Comparison of ENCODE assay signal across 8 cellular contexts in genomic region chr5:178232920-178233429, GRCh38. TPM values are rescaled to one million over a fixed set of nuclear protein-coding genes. Genes with fewer than 3 reads are reported as not detected.
DNase-seq lines count a peak whose midpoint lies in the region; ATAC-seq and TF ChIP-seq lines count a peak whose summit lies in the region.

No MANE protein-coding gene starts in this region.

- WGBS in mesendoderm (ENCODE audit: extremely low coverage, insufficient coverage, low lambda C conversion rate) = no CpG with 5 or more reads among the region's 11 CpGs

- peak overlapping the region; percentile 32 for H2AK5ac ChIP-seq in mesendoderm (ENCODE audit: low read length)

- H4K5ac ChIP-seq in mesendoderm (ENCODE audit: low read length) = peak overlapping the region; percentile 85

- DNase-seq in astrocyte of the cerebellum (ENCODE audit: low read depth) (no peak), mesendoderm (no peak), foreskin keratinocyte (no peak), NCI-H524 (lab: John Stamatoyannopoulos, UW) (no peak), NCI-H1417 treated with DMSO at 0.1 percent for 48 hours (lab: John Stamatoyannopoulos, UW) (no peak)

- H3K9ac ChIP-seq in mesendoderm (ENCODE audit: low read length) = peak overlapping the region; percentile 70

- peak overlapping the region; percentile 35 for H3K4me2 ChIP-seq in mesendoderm (ENCODE audit: low read length)

- H3K4me1 ChIP-seq in mesendoderm (ENCODE audit: control insufficient read depth, low read depth, low read length) (peaks cover 2% of the 10 kb centered on the region), foreskin keratinocyte (peaks cover 4% of the 10 kb centered on the region)

- peaks cover 17% of the 10 kb centered on the region for H3K79me1 ChIP-seq in mesendoderm (ENCODE audit: low read length)

- peak overlapping the region; percentile 10 for H3K18ac ChIP-seq in mesendoderm (ENCODE audit: low read length)

- peaks cover 13% of the 10 kb centered on the region for H3K79me2 ChIP-seq in mesendoderm (ENCODE audit: control insufficient read depth, insufficient read depth, low read length)

- H3K27ac ChIP-seq in 22Rv1 = peak overlapping the region; percentile 88
- H3K27ac ChIP-seq in mesendoderm (ENCODE audit: low read depth, low read length) = no peak overlapping the region
- no peak overlapping the region for H3K27ac ChIP-seq in foreskin keratinocyte

- peak overlapping the region; percentile 86 for H3K4me3 ChIP-seq in astrocyte of the cerebellum (ENCODE audit: low read depth, low read length)
- no peak overlapping the region for H3K4me3 ChIP-seq in mesendoderm (ENCODE audit: low read length)

- H2BK15ac ChIP-seq in mesendoderm (replicated peaks; ENCODE audit: low read depth) = no peak overlapping the region

- peak overlapping the region; percentile 2 for H2BK5ac ChIP-seq in mesendoderm (ENCODE audit: low read length)

- H4K8ac ChIP-seq in mesendoderm (ENCODE audit: low read depth, low read length) = no peak overlapping the region

- no peak overlapping the region for H2BK120ac ChIP-seq in mesendoderm (ENCODE audit: low read depth, low read length)

- peak; percentile 20 for ATAC-seq in HG02938 (IDR thresholded peaks at IDR 0.05; ENCODE audit: unreplicated experiment)
- no peak for ATAC-seq in foreskin keratinocyte
- no peak for ATAC-seq in HG03432 (IDR thresholded peaks at IDR 0.05; ENCODE audit: unreplicated experiment)

- TF ChIP-seq CTCF in 22Rv1 (IDR thresholded peaks at IDR 0.05) (no peak), astrocyte of the cerebellum (IDR thresholded peaks at IDR 0.05; ENCODE audit: low read depth, low read length, missing control alignments) (no peak), foreskin keratinocyte (conservative IDR thresholded peaks at IDR 0.05) (no peak)

- H3K4ac ChIP-seq in mesendoderm (ENCODE audit: low read depth, low read length) = no peak overlapping the region

- in situ Hi-C loops in astrocyte of the cerebellum (cut with HindIII; ENCODE audit: low sequenced_read_pairs) = no loop called here

- peak overlapping the region; percentile 82 for H3K56ac ChIP-seq in mesendoderm (ENCODE audit: low read length)

- H3K27me3 ChIP-seq in mesendoderm (ENCODE audit: insufficient read depth, low read length, poor library complexity) (no peaks in the 10 kb centered on the region), foreskin keratinocyte (no peaks in the 10 kb centered on the region)

- H3K36me3 ChIP-seq in mesendoderm (ENCODE audit: control insufficient read depth, insufficient read depth, low read length) = peaks cover 10% of the 10 kb centered on the region

- no peak overlapping the region for H3K23ac ChIP-seq in mesendoderm (ENCODE audit: low read length)

RNA-seq across cellular contexts. Expression of gene PHYKPL, which starts 0.4 kb away (rescaled TPM):
- 8.1 TPM for polyA plus RNA-seq in mesendoderm (2013, experiment 1 of 2)
- 6.6 TPM for polyA plus RNA-seq in mesendoderm (2013, experiment 2 of 2)
- 11.4 and 14.9 TPM in 2 replicates for total RNA-seq in foreskin keratinocyte
- 8.9 and 10.9 TPM in 2 replicates for polyA plus RNA-seq in foreskin keratinocyte

RNA-seq across cellular contexts. Expression of gene HNRNPAB, which starts 28.6 kb away (rescaled TPM):
- 447 TPM for polyA plus RNA-seq in mesendoderm (2013, experiment 1 of 2)
- 445 TPM for polyA plus RNA-seq in mesendoderm (2013, experiment 2 of 2)
- total RNA-seq in foreskin keratinocyte = 140 and 167 TPM in 2 replicates
- 208 and 251 TPM in 2 replicates for polyA plus RNA-seq in foreskin keratinocyte

RNA-seq across cellular contexts. Expression of gene GMCL2, which starts 45.8 kb away (rescaled TPM):
- polyA plus RNA-seq in mesendoderm (2013, experiment 1 of 2) = 0.01 TPM
- polyA plus RNA-seq in mesendoderm (2013, experiment 2 of 2) = not detected
- not detected in 2 replicates for total RNA-seq in foreskin keratinocyte
- not detected in 2 replicates for polyA plus RNA-seq in foreskin keratinocyte
